1 cellular context compared by ENCODE assay signal in genomic region chr12:43835264-43835655, GRCh38.
TF ChIP-seq lines count a peak whose summit lies in the region.

No MANE protein-coding gene starts in this region.

TF ChIP-seq in H1, 55 proteins besides CTCF, POLR2A, EP300 and RAD21:
- TF ChIP-seq TBP (IDR thresholded peaks at IDR 0.05; ENCODE audit: low read depth, low read length) = no peak
- TF ChIP-seq HDAC2 (IDR thresholded peaks at IDR 0.05; ENCODE audit: borderline replicate concordance in 1 of 2, low read depth in 2 of 2, low read length in 2 of 2) = no peak
- no peak for TF ChIP-seq RFX5 (IDR thresholded peaks at IDR 0.05; ENCODE audit: borderline replicate concordance, low read depth, low read length)
- no peak for TF ChIP-seq NANOG (IDR thresholded peaks at IDR 0.05; ENCODE audit: insufficient read depth, low read depth, low read length, poor library complexity, severe bottlenecking)
- no peak for TF ChIP-seq TAF7 (optimal IDR thresholded peaks at IDR 0.05; ENCODE audit: borderline replicate concordance, low read depth, low read length)
- no peak for TF ChIP-seq NRF1 (IDR thresholded peaks at IDR 0.05; ENCODE audit: low read depth, low read length)
- TF ChIP-seq CEBPB (IDR thresholded peaks at IDR 0.05; ENCODE audit: low read depth, low read length) = no peak
- no peak for TF ChIP-seq RBBP5 (IDR thresholded peaks at IDR 0.05; ENCODE audit: borderline replicate concordance, low read depth, low read length)
- no peak for TF ChIP-seq SIRT6 (IDR thresholded peaks at IDR 0.05; ENCODE audit: low read length)
- no peak for TF ChIP-seq EZH2 (IDR thresholded peaks at IDR 0.05; ENCODE audit: low read depth, low read length, severe bottlenecking)
- no peak for TF ChIP-seq FOSL1 (IDR thresholded peaks at IDR 0.05; ENCODE audit: insufficient read depth, low read depth, low read length)
- no peak for TF ChIP-seq SRF (IDR thresholded peaks at IDR 0.05; ENCODE audit: low read depth, low read length)
- no peak for TF ChIP-seq CBX5 (IDR thresholded peaks at IDR 0.05; ENCODE audit: low read depth, low read length)
- no peak for TF ChIP-seq SIN3A (conservative IDR thresholded peaks at IDR 0.05 in 1 of 2, IDR thresholded peaks at IDR 0.05 in 1 of 2; ENCODE audit: low read depth in 1 of 2, low read length in 2 of 2)
- no peak for TF ChIP-seq CHD7 (IDR thresholded peaks at IDR 0.05; ENCODE audit: insufficient replicate concordance, low read length)
- no peak for TF ChIP-seq GTF2F1 (IDR thresholded peaks at IDR 0.05; ENCODE audit: borderline replicate concordance, low read depth, low read length)
- TF ChIP-seq CHD2 (IDR thresholded peaks at IDR 0.05; ENCODE audit: low read length) = no peak
- TF ChIP-seq CBX8 (IDR thresholded peaks at IDR 0.05; ENCODE audit: borderline replicate concordance, low read depth, low read length) = no peak
